21 cellular contexts compared by ENCODE assay signal in genomic region chr9:123651273-123651672, GRCh38.
"Had no signal": no experiment of that assay in that cellular context is flagged by ENCODE, and none has a peak within 500 bp of the region (broad histone marks: within the 10 kb centered on the region; RNA-seq: fewer than 3 reads in every experiment).

No MANE protein-coding gene starts in this region.

- H3K4me1 ChIP-seq: foreskin keratinocyte, left lung, psoas muscle, tibial artery had no signal

- ATAC-seq: activated CD8-positive, alpha-beta memory T cell treated with anti-CD3 and anti-CD28 coated beads, Interleukin-2, amount 10 ng/mL, durations not matched to agents 7 days and 5 days; activated CD8-positive, alpha-beta T cell treated with anti-CD3 and anti-CD28 coated beads for 36 hours; foreskin keratinocyte; left lung; natural killer cell treated with Interleukin-12 subunit alpha and Interleukin-12 subunit beta and Interleukin-15 and Interleukin-18, amount 100 ng/mL, for 72 hours; psoas muscle; right cardiac atrium; T-helper 17 cell had no signal

- H3K9me3 Mint-ChIP-seq: activated CD8-positive, alpha-beta T cell treated with anti-CD3 and anti-CD28 coated beads for 36 hours; natural killer cell treated with Interleukin-12 subunit alpha and Interleukin-12 subunit beta and Interleukin-15 and Interleukin-18, amount 100 ng/mL, for 72 hours; stimulated activated naive CD8-positive, alpha-beta T cell treated with anti-CD3 and anti-CD28 coated beads, Interleukin-15, Interleukin-2, amounts not matched to agents 100 ng/mL and 50 ng/mL, for 24 hours had no signal

- H3K9me3 ChIP-seq: left lung, psoas muscle, tibial artery had no signal

- H3K4me3 Mint-ChIP-seq: activated CD8-positive, alpha-beta memory T cell treated with anti-CD3 and anti-CD28 coated beads, Interleukin-2, amount 10 ng/mL, durations not matched to agents 7 days and 5 days; activated CD8-positive, alpha-beta T cell treated with anti-CD3 and anti-CD28 coated beads for 36 hours; activated naive CD4-positive, alpha-beta T cell treated with anti-CD3 and anti-CD28 coated beads, Interleukin-2, amount 10 ng/mL, durations not matched to agents 7 days and 5 days; natural killer cell treated with Interleukin-12 subunit alpha and Interleukin-12 subunit beta and Interleukin-15 and Interleukin-18, amount 100 ng/mL, for 72 hours; stimulated activated naive CD8-positive, alpha-beta T cell treated with anti-CD3 and anti-CD28 coated beads, Interleukin-15, Interleukin-2, amounts not matched to agents 100 ng/mL and 50 ng/mL, for 24 hours; T-helper 17 cell had no signal

- H3K27ac Mint-ChIP-seq: activated CD8-positive, alpha-beta memory T cell treated with anti-CD3 and anti-CD28 coated beads, Interleukin-2, amount 10 ng/mL, durations not matched to agents 7 days and 5 days; activated CD8-positive, alpha-beta T cell treated with anti-CD3 and anti-CD28 coated beads for 36 hours; activated naive CD4-positive, alpha-beta T cell treated with anti-CD3 and anti-CD28 coated beads, Interleukin-2, amount 10 ng/mL, durations not matched to agents 7 days and 5 days; natural killer cell treated with Interleukin-12 subunit alpha and Interleukin-12 subunit beta and Interleukin-15 and Interleukin-18, amount 100 ng/mL, for 72 hours; stimulated activated naive CD8-positive, alpha-beta T cell treated with anti-CD3 and anti-CD28 coated beads, Interleukin-15, Interleukin-2, amounts not matched to agents 100 ng/mL and 50 ng/mL, for 24 hours; T-helper 17 cell had no signal

- H3K4me1 Mint-ChIP-seq: T-helper 17 cell had no signal

- H3K27me3 ChIP-seq: foreskin keratinocyte, left lung, tibial artery had no signal

- H3K27ac ChIP-seq: foreskin keratinocyte, left lung, psoas muscle, tibial artery had no signal

- DNase-seq: activated CD4-positive, alpha-beta T cell treated with anti-CD3 and anti-CD28 coated beads for 48 hours; activated CD4-positive, CD25-positive, alpha-beta regulatory T cell; activated CD8-positive, alpha-beta memory T cell treated with anti-CD3 and anti-CD28 coated beads, Interleukin-2, amount 10 ng/mL, durations not matched to agents 7 days and 5 days; activated CD8-positive, alpha-beta T cell treated with anti-CD3 and anti-CD28 coated beads for 36 hours; activated effector memory CD4-positive, alpha-beta T cell treated with anti-CD3 and anti-CD28 coated beads, Interleukin-2, amount 50 U/mL, for 16 hours; activated naive CD4-positive, alpha-beta T cell treated with anti-CD3 and anti-CD28 coated beads, Interleukin-2, amount 10 ng/mL, durations not matched to agents 7 days and 5 days; activated T-cell treated with anti-CD3 and anti-CD28 coated beads for 4 hours; amygdala; cerebellar nuclear complex; effector CD4-positive, alpha-beta T cell; foreskin keratinocyte; kidney; left lung; midbrain; psoas muscle; right cardiac atrium; stimulated activated CD4-positive, alpha-beta T cell treated with anti-CD3 and anti-CD28 coated beads, Interleukin-1b, Interleukin-23, amount 100 ng/mL, for 48 hours; T-helper 17 cell; tibial artery had no signal

- H3K4me3 ChIP-seq: left lung, psoas muscle, tibial artery had no signal

- H3K27me3 Mint-ChIP-seq: activated CD8-positive, alpha-beta T cell treated with anti-CD3 and anti-CD28 coated beads for 36 hours; activated naive CD4-positive, alpha-beta T cell treated with anti-CD3 and anti-CD28 coated beads, Interleukin-2, amount 10 ng/mL, durations not matched to agents 7 days and 5 days; natural killer cell treated with Interleukin-12 subunit alpha and Interleukin-12 subunit beta and Interleukin-15 and Interleukin-18, amount 100 ng/mL, for 72 hours; stimulated activated naive CD8-positive, alpha-beta T cell treated with anti-CD3 and anti-CD28 coated beads, Interleukin-15, Interleukin-2, amounts not matched to agents 100 ng/mL and 50 ng/mL, for 24 hours; T-helper 17 cell had no signal
